In the genomic region with DNA sequence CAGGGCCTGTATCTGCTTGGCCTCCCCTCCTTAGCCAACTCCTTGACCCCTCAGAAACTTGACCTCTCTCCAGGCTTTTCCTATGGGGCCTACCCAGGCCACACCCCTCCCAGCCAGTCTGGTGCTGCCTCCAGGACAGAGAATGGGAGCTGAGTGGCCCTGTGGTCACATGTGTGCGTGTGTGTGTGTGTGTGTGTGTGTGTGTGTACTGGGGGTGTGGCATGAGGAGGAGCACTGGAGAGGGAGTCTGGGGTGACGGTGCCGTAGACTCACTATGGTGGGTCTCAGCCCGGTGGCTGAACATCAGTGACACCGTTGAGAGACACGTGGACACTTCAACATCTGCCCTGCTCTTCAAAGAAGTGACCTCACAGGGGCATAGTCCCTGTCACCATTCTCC, we compare ENCODE assay signal across 28 cellular contexts.
"Had no signal": no experiment of that assay in that cellular context is flagged by ENCODE, and none has a peak within 500 bp of the region (broad histone marks: within the 10 kb centered on the region; RNA-seq: fewer than 3 reads in every experiment).

No MANE protein-coding gene starts in this region.

- H3K36me3 Mint-ChIP-seq: activated naive CD4-positive, alpha-beta T cell treated with anti-CD3 and anti-CD28 coated beads, Interleukin-2, amount 10 ng/mL, durations not matched to agents 7 days and 5 days; activated naive CD4-positive, alpha-beta T cell treated with anti-CD3 and anti-CD28 coated beads, Interleukin-2, amount 50 U/mL, for 72 hours; activated naive CD8-positive, alpha-beta T cell treated with anti-CD3 and anti-CD28 coated beads, Interleukin-2, amount 10 ng/mL, durations not matched to agents 7 days and 5 days had no signal

- FAIRE-seq: bronchial epithelial cell had no signal

- H3K27ac Mint-ChIP-seq: activated CD4-positive, alpha-beta T cell treated with anti-CD3 and anti-CD28 coated beads for 36 hours; activated CD4-positive, alpha-beta T cell treated with anti-CD3 and anti-CD28 coated beads, Interleukin-2, amount 10 ng/mL, durations not matched to agents 7 days and 5 days; activated CD8-positive, alpha-beta T cell treated with anti-CD3 and anti-CD28 coated beads, Interleukin-2, amount 10 ng/mL, durations not matched to agents 7 days and 5 days; activated naive CD4-positive, alpha-beta T cell treated with anti-CD3 and anti-CD28 coated beads, Interleukin-2, amount 10 ng/mL, durations not matched to agents 7 days and 5 days; activated naive CD4-positive, alpha-beta T cell treated with anti-CD3 and anti-CD28 coated beads, Interleukin-2, amount 50 U/mL, for 72 hours; activated naive CD8-positive, alpha-beta T cell treated with anti-CD3 and anti-CD28 coated beads, Interleukin-2, amount 10 ng/mL, durations not matched to agents 7 days and 5 days; activated T-cell treated with anti-CD3 and anti-CD28 coated beads, Interleukin-2, amount 50 U/mL, for 24 hours; activated T-cell treated with anti-CD3 and anti-CD28 coated beads, Interleukin-2, amount 50 U/mL, for 72 hours; dendritic cell treated with granulocyte-macrophage colony-stimulating factor and Interleukin-4, amounts not matched to agents 40 ng/mL and 50 ng/mL, for 4 days; effector memory CD8-positive, alpha-beta T cell had no signal

- H3K9me3 Mint-ChIP-seq: activated CD4-positive, alpha-beta T cell treated with anti-CD3 and anti-CD28 coated beads, Interleukin-2, amount 10 ng/mL, durations not matched to agents 7 days and 5 days; activated naive CD4-positive, alpha-beta T cell treated with anti-CD3 and anti-CD28 coated beads, Interleukin-2, amount 10 ng/mL, durations not matched to agents 7 days and 5 days; activated naive CD4-positive, alpha-beta T cell treated with anti-CD3 and anti-CD28 coated beads, Interleukin-2, amount 50 U/mL, for 72 hours; activated naive CD8-positive, alpha-beta T cell treated with anti-CD3 and anti-CD28 coated beads, Interleukin-2, amount 10 ng/mL, durations not matched to agents 7 days and 5 days; activated T-cell treated with anti-CD3 and anti-CD28 coated beads, Interleukin-2, amount 50 U/mL, for 24 hours; activated T-cell treated with anti-CD3 and anti-CD28 coated beads, Interleukin-2, amount 50 U/mL, for 72 hours; central memory CD8-positive, alpha-beta T cell; dendritic cell treated with granulocyte-macrophage colony-stimulating factor and Interleukin-4, amounts not matched to agents 40 ng/mL and 50 ng/mL, for 4 days; effector memory CD8-positive, alpha-beta T cell had no signal

- H3K4me3 ChIP-seq: ascending aorta, coronary artery, esophagus muscularis mucosa, gastrocnemius medialis had no signal

- H3K4me1 ChIP-seq: ascending aorta, esophagus muscularis mucosa, foreskin keratinocyte, gastrocnemius medialis had no signal

- H3K4me1 Mint-ChIP-seq: activated CD4-positive, alpha-beta T cell treated with anti-CD3 and anti-CD28 coated beads for 36 hours; activated CD4-positive, alpha-beta T cell treated with anti-CD3 and anti-CD28 coated beads, Interleukin-2, amount 10 ng/mL, durations not matched to agents 7 days and 5 days; activated naive CD4-positive, alpha-beta T cell treated with anti-CD3 and anti-CD28 coated beads, Interleukin-2, amount 10 ng/mL, durations not matched to agents 7 days and 5 days; activated naive CD8-positive, alpha-beta T cell treated with anti-CD3 and anti-CD28 coated beads, Interleukin-2, amount 10 ng/mL, durations not matched to agents 7 days and 5 days; central memory CD8-positive, alpha-beta T cell had no signal

- DNase-seq: activated CD4-positive, alpha-beta T cell treated with anti-CD3 and anti-CD28 coated beads for 36 hours; activated CD4-positive, alpha-beta T cell treated with anti-CD3 and anti-CD28 coated beads, Interleukin-2, amount 10 ng/mL, durations not matched to agents 7 days and 5 days; activated CD4-positive, alpha-beta T cell treated with anti-CD3 and anti-CD28 coated beads, Interleukin-2, amount 50 U/mL, for 48 hours; activated CD4-positive, CD25-positive, alpha-beta regulatory T cell; activated CD4-positive, CD25-positive, alpha-beta regulatory T cell treated with anti-CD3 and anti-CD28 coated beads, Interleukin-2, amount 50 U/mL, for 72 hours; activated CD8-positive, alpha-beta memory T cell treated with anti-CD3 and anti-CD28 coated beads, Interleukin-2, amount 50 U/mL, for 48 hours; activated CD8-positive, alpha-beta T cell treated with anti-CD3 and anti-CD28 coated beads, Interleukin-2, amount 10 ng/mL, durations not matched to agents 7 days and 5 days; activated gamma-delta T cell; activated naive CD4-positive, alpha-beta T cell; activated naive CD4-positive, alpha-beta T cell treated with anti-CD3 and anti-CD28 coated beads, Interleukin-2, amount 10 ng/mL, durations not matched to agents 7 days and 5 days; activated naive CD8-positive, alpha-beta T cell treated with anti-CD3 and anti-CD28 coated beads, Interleukin-2, amount 10 ng/mL, durations not matched to agents 7 days and 5 days; activated T-cell treated with anti-CD3 and anti-CD28 coated beads for 4 hours; activated T-cell treated with anti-CD3 and anti-CD28 coated beads, Interleukin-2, amount 50 U/mL, for 24 hours; activated T-cell treated with anti-CD3 and anti-CD28 coated beads, Interleukin-2, amount 50 U/mL, for 72 hours; brain microvascular endothelial cell; effector CD4-positive, alpha-beta T cell; effector memory CD8-positive, alpha-beta T cell; erythroblast; foreskin keratinocyte; gastrocnemius medialis; T-helper 2 cell had no signal

- H3K9me3 ChIP-seq: ascending aorta, esophagus muscularis mucosa, gastrocnemius medialis had no signal

- ATAC-seq: activated CD4-positive, alpha-beta T cell treated with anti-CD3 and anti-CD28 coated beads for 36 hours; activated CD8-positive, alpha-beta T cell treated with anti-CD3 and anti-CD28 coated beads, Interleukin-2, amount 10 ng/mL, durations not matched to agents 7 days and 5 days; activated naive CD4-positive, alpha-beta T cell treated with anti-CD3 and anti-CD28 coated beads, Interleukin-2, amount 50 U/mL, for 72 hours; activated T-cell treated with anti-CD3 and anti-CD28 coated beads, Interleukin-2, amount 50 U/mL, for 72 hours; effector memory CD8-positive, alpha-beta T cell; foreskin keratinocyte; gastrocnemius medialis had no signal

- H3K4me3 Mint-ChIP-seq: activated CD4-positive, alpha-beta T cell treated with anti-CD3 and anti-CD28 coated beads for 36 hours; activated CD4-positive, alpha-beta T cell treated with anti-CD3 and anti-CD28 coated beads, Interleukin-2, amount 10 ng/mL, durations not matched to agents 7 days and 5 days; activated CD8-positive, alpha-beta T cell treated with anti-CD3 and anti-CD28 coated beads, Interleukin-2, amount 10 ng/mL, durations not matched to agents 7 days and 5 days; activated naive CD4-positive, alpha-beta T cell treated with anti-CD3 and anti-CD28 coated beads, Interleukin-2, amount 10 ng/mL, durations not matched to agents 7 days and 5 days; activated naive CD8-positive, alpha-beta T cell treated with anti-CD3 and anti-CD28 coated beads, Interleukin-2, amount 10 ng/mL, durations not matched to agents 7 days and 5 days; activated T-cell treated with anti-CD3 and anti-CD28 coated beads, Interleukin-2, amount 50 U/mL, for 24 hours; activated T-cell treated with anti-CD3 and anti-CD28 coated beads, Interleukin-2, amount 50 U/mL, for 72 hours; central memory CD8-positive, alpha-beta T cell; dendritic cell treated with granulocyte-macrophage colony-stimulating factor and Interleukin-4, amounts not matched to agents 40 ng/mL and 50 ng/mL, for 4 days; effector memory CD8-positive, alpha-beta T cell had no signal

- H3K27ac ChIP-seq: ascending aorta, brain microvascular endothelial cell, coronary artery, esophagus muscularis mucosa, foreskin keratinocyte, gastrocnemius medialis had no signal

- H3K36me3 ChIP-seq: ascending aorta, brain microvascular endothelial cell, esophagus muscularis mucosa, gastrocnemius medialis had no signal

- H3K27me3 ChIP-seq: ascending aorta, brain microvascular endothelial cell had no signal
